In genomic region chr12:105329926-105330282, GRCh38 we compare ENCODE assay signal across 8 cellular contexts. TPM values are rescaled to one million over a fixed set of nuclear protein-coding genes. Genes with fewer than 3 reads are reported as not detected.
DNase-seq lines count a peak whose midpoint lies in the region; ATAC-seq and TF ChIP-seq lines count a peak whose summit lies in the region.

No MANE protein-coding gene starts in this region.

- H3K4me3 ChIP-seq in HUES48 (ENCODE audit: low read depth, low read length) (peak overlapping the region; percentile 63), colonic mucosa (peak overlapping the region; percentile 88)

- H3K4me1 Mint-ChIP-seq in activated naive CD4-positive, alpha-beta T cell treated with anti-CD3 and anti-CD28 coated beads for 36 hours (ENCODE audit: low read depth), result peaks cover 35% of the 10 kb centered on the region
- H3K4me1 Mint-ChIP-seq in osteocyte (ENCODE audit: unreplicated experiment), result peaks cover 62% of the 10 kb centered on the region

- peak overlapping the region; percentile 14 for H3K27ac Mint-ChIP-seq in activated naive CD4-positive, alpha-beta T cell treated with anti-CD3 and anti-CD28 coated beads for 36 hours
- peak overlapping the region; percentile 58 for H3K27ac Mint-ChIP-seq in osteocyte (ENCODE audit: unreplicated experiment)

- H3K9ac ChIP-seq in HUES48 (ENCODE audit: low read depth, low read length), result no peak overlapping the region
- peak overlapping the region in 1 of 2 donors; percentile 3 for H3K9ac ChIP-seq in colonic mucosa (ENCODE audit: low read depth in 2 of 2, low read length in 2 of 2)

- TF ChIP-seq CTCF in colonic mucosa (IDR thresholded peaks at IDR 0.05) (no peak), osteocyte (IDR thresholded peaks at IDR 0.05) (no peak)

- ATAC-seq in esophagus mucosa, result no peak

- CTCF ChIA-PET in activated naive CD4-positive, alpha-beta T cell treated with anti-CD3 and anti-CD28 coated beads for 36 hours (lab: Charles Lee), result no interaction called here

- H3K36me3 Mint-ChIP-seq in activated naive CD4-positive, alpha-beta T cell treated with anti-CD3 and anti-CD28 coated beads for 36 hours (ENCODE audit: low read depth), result no peaks in the 10 kb centered on the region
- H3K36me3 Mint-ChIP-seq in osteocyte (ENCODE audit: unreplicated experiment), result peaks cover 2% of the 10 kb centered on the region

- no peak overlapping the region for H3K27ac ChIP-seq in HUES48 (ENCODE audit: low read depth, low read length)
- no peak overlapping the region for H3K27ac ChIP-seq in colonic mucosa

- H3K27me3 ChIP-seq in HUES48 (ENCODE audit: control insufficient read depth, insufficient read depth, low read length) (peaks cover 29% of the 10 kb centered on the region), colonic mucosa (no peaks in the 10 kb centered on the region)

- H3K9me3 Mint-ChIP-seq in activated naive CD4-positive, alpha-beta T cell treated with anti-CD3 and anti-CD28 coated beads for 36 hours, result no peaks in the 10 kb centered on the region
- no peaks in the 10 kb centered on the region for H3K9me3 Mint-ChIP-seq in osteocyte (ENCODE audit: unreplicated experiment)

- intact Hi-C loops in activated naive CD4-positive, alpha-beta T cell treated with anti-CD3 and anti-CD28 coated beads for 36 hours (cut with micrococcal nuclease), result loop anchor here (1.0 to 10.0 kb wide), 7 partner anchors 94 to 1485 kb away; partner anchors contain the start of genes APPL2, CKAP4, NOPCHAP1 and NT5DC3
- intact Hi-C loops in colonic mucosa (cut with DNase I), result no loop called here

- H3K4me1 ChIP-seq in HUES48 (ENCODE audit: control insufficient read depth, insufficient read depth, low read length), result peaks cover 28% of the 10 kb centered on the region
- no peaks in the 10 kb centered on the region for H3K4me1 ChIP-seq in colonic mucosa

- H3K4me3 Mint-ChIP-seq in activated naive CD4-positive, alpha-beta T cell treated with anti-CD3 and anti-CD28 coated beads for 36 hours, result peak overlapping the region; percentile 68
- peak overlapping the region; percentile 63 for H3K4me3 Mint-ChIP-seq in osteocyte (ENCODE audit: unreplicated experiment)

- H3K9me3 ChIP-seq in HUES48 (ENCODE audit: control insufficient read depth, insufficient read depth, low read length) (no peaks in the 10 kb centered on the region), colonic mucosa (no peaks in the 10 kb centered on the region)

- DNase-seq in activated naive CD4-positive, alpha-beta T cell treated with anti-CD3 and anti-CD28 coated beads for 36 hours, result peak; percentile 18
- DNase-seq in activated naive CD4-positive, alpha-beta T cell treated with anti-CD3 and anti-CD28 coated beads, Interleukin-2, amount 50 U/mL, for 16 hours, result no peak
- DNase-seq in colonic mucosa (no peak), osteocyte (ENCODE audit: extremely low spot score, unreplicated experiment) (no peak), SW480 (ENCODE audit: low spot score) (no peak), NCI-H1436 treated with DMSO at 0.1 percent for 48 hours (lab: John Stamatoyannopoulos, UW) (no peak)

- H3K27me3 Mint-ChIP-seq in activated naive CD4-positive, alpha-beta T cell treated with anti-CD3 and anti-CD28 coated beads for 36 hours (ENCODE audit: low read depth), result no peaks in the 10 kb centered on the region
- H3K27me3 Mint-ChIP-seq in osteocyte (ENCODE audit: unreplicated experiment), result no peaks in the 10 kb centered on the region

- H3K36me3 ChIP-seq in HUES48 (ENCODE audit: control insufficient read depth, insufficient read depth, low read length) (no peaks in the 10 kb centered on the region), colonic mucosa (no peaks in the 10 kb centered on the region)

RNA-seq across cellular contexts. Expression of gene C12orf75, which starts 0.6 kb away (rescaled TPM):
- 10 to 100 TPM; 41.1 to 48.5 TPM for total RNA-seq in activated naive CD4-positive, alpha-beta T cell treated with anti-CD3 and anti-CD28 coated beads for 36 hours
- total RNA-seq in colonic mucosa (100 to 1,000 TPM in 1 of 2 donors, 10 to 100 TPM in 1; 77.9 to 109 TPM), osteocyte (157 and 169 TPM in 2 replicates), esophagus mucosa (49.7 TPM)
